25 cellular contexts compared by ENCODE assay signal in genomic region chr2:143169105-143169504, GRCh38. TPM values are rescaled to one million over a fixed set of nuclear protein-coding genes. Genes with fewer than 3 reads are reported as not detected.
DNase-seq lines count a peak whose midpoint lies in the region; ATAC-seq and TF ChIP-seq lines count a peak whose summit lies in the region.
"Had no signal": no experiment of that assay in that cellular context is flagged by ENCODE, and none has a peak within 500 bp of the region (broad histone marks: within the 10 kb centered on the region; RNA-seq: fewer than 3 reads in every experiment).

No MANE protein-coding gene starts in this region.

- CTCF ChIA-PET in CD4-positive, alpha-beta memory T cell (lab: Charles Lee; ENCODE audit: partially characterized antibody), result interaction anchor here (1.8 to 3.0 kb wide), 2 partner anchors 53 to 90 kb away, joined by 6 to 16 read pairs; no protein-coding TSS in a partner anchor

- no peak overlapping the region for H3K27ac ChIP-seq in CD4-positive, alpha-beta memory T cell (ENCODE audit: low read depth, low read length)
- H3K27ac ChIP-seq in endodermal cell (ENCODE audit: low read depth, low read length) (no peak overlapping the region), dorsolateral prefrontal cortex (no peak overlapping the region)

- peaks cover 88% of the 10 kb centered on the region for H4K20me1 ChIP-seq in Loucy (ENCODE audit: insufficient read depth, low read length, poor library complexity, severe bottlenecking)

- H3K79me2 ChIP-seq in Loucy (ENCODE audit: insufficient read depth, low read length), result peaks cover 94% of the 10 kb centered on the region

- H3K9me3 Mint-ChIP-seq in CD4-positive, alpha-beta memory T cell, result no peaks in the 10 kb centered on the region
- no peaks in the 10 kb centered on the region for H3K9me3 Mint-ChIP-seq in endodermal cell
- H3K9me3 Mint-ChIP-seq: CD14-positive monocyte had no signal

- no peaks in the 10 kb centered on the region for H3K27me3 Mint-ChIP-seq in CD4-positive, alpha-beta memory T cell
- no peaks in the 10 kb centered on the region for H3K27me3 Mint-ChIP-seq in endodermal cell (ENCODE audit: insufficient read depth)

- peaks cover 63 to 84% (median 74%) of the 10 kb centered on the region in 4 donors for H3K4me1 Mint-ChIP-seq in CD4-positive, alpha-beta memory T cell
- H3K4me1 Mint-ChIP-seq in endodermal cell, result peaks cover 25% of the 10 kb centered on the region

- POLR2A ChIA-PET in CD4-positive, alpha-beta memory T cell (lab: Charles Lee; ENCODE audit: partially characterized antibody), result interaction anchor here (1.4 kb wide), 1 partner anchor 41 kb away, joined by 3 read pairs; no protein-coding TSS in a partner anchor

- H3K4me3 Mint-ChIP-seq in CD4-positive, alpha-beta memory T cell, result no peak overlapping the region
- no peak overlapping the region for H3K4me3 Mint-ChIP-seq in endodermal cell
- H3K4me3 Mint-ChIP-seq: CD14-positive monocyte had no signal

- H3F3A ChIP-seq in Loucy (ENCODE audit: low read depth), result peaks cover 18% of the 10 kb centered on the region

- no peaks in the 10 kb centered on the region for H3K9me3 ChIP-seq in CD4-positive, alpha-beta memory T cell (ENCODE audit: control insufficient read depth in 1 of 2, low read length in 2 of 2)
- H3K9me3 ChIP-seq in Loucy (ENCODE audit: insufficient read depth, low read depth, low read length), result no peaks in the 10 kb centered on the region
- H3K9me3 ChIP-seq in endodermal cell (ENCODE audit: control insufficient read depth, low read length), result no peaks in the 10 kb centered on the region
- H3K9me3 ChIP-seq: BE2C, SK-N-SH had no signal

- peaks cover 49 to 70% of the 10 kb centered on the region in 2 donors for H3K36me3 Mint-ChIP-seq in CD4-positive, alpha-beta memory T cell
- H3K36me3 Mint-ChIP-seq in endodermal cell (ENCODE audit: low read depth), result no peaks in the 10 kb centered on the region

- H3K4me3 ChIP-seq in CD4-positive, alpha-beta memory T cell (ENCODE audit: low read length in 2 of 2), result no peak overlapping the region
- H3K4me3 ChIP-seq in Loucy (ENCODE audit: low read length, poor library complexity, severe bottlenecking) (no peak overlapping the region), endodermal cell (ENCODE audit: low read length) (no peak overlapping the region), dorsolateral prefrontal cortex (no peak overlapping the region)

- no peaks in the 10 kb centered on the region for H3K9me2 ChIP-seq in Loucy (replicated peaks; ENCODE audit: low read depth, low read length)
- H3K9me2 ChIP-seq: SK-N-SH had no signal

- ATAC-seq in GM21381 (IDR thresholded peaks at IDR 0.05; ENCODE audit: unreplicated experiment), result no peak
- ATAC-seq in GM21526 (IDR thresholded peaks at IDR 0.05; ENCODE audit: low FRiP score, unreplicated experiment), result no peak
- ATAC-seq: HCT116, PC-3 had no signal

- intact Hi-C loops in CD4-positive, alpha-beta memory T cell (cut with micrococcal nuclease), result loop anchor here (2.0 kb wide), 1 partner anchor 18 kb away; no protein-coding TSS in a partner anchor
- intact Hi-C loops in dorsolateral prefrontal cortex (cut with DNase I), result loop anchor here in 1 of 2 donors (10.0 kb wide), 1 partner anchor 56 kb away; no protein-coding TSS in a partner anchor

- H3K4me1 ChIP-seq in CD4-positive, alpha-beta memory T cell (ENCODE audit: insufficient read depth, low read length), result peaks cover 65% of the 10 kb centered on the region
- H3K4me1 ChIP-seq in Loucy (ENCODE audit: insufficient read depth, low read length, poor library complexity, severe bottlenecking) (peaks cover 61% of the 10 kb centered on the region), endodermal cell (ENCODE audit: control insufficient read depth, insufficient read depth, low read length) (peaks cover 7% of the 10 kb centered on the region)
- H3K4me1 ChIP-seq: BE2C had no signal

- peaks cover 5% of the 10 kb centered on the region for H3K36me3 ChIP-seq in CD4-positive, alpha-beta memory T cell (ENCODE audit: insufficient read depth, low read length)
- H3K36me3 ChIP-seq in Loucy (ENCODE audit: insufficient read depth, low read length), result peaks cover 73% of the 10 kb centered on the region
- H3K36me3 ChIP-seq in endodermal cell (ENCODE audit: control insufficient read depth, insufficient read depth, low read length), result no peaks in the 10 kb centered on the region
- H3K36me3 ChIP-seq: BE2C had no signal

- peak overlapping the region in 6 of 7 donors; percentile 3 to 74 (median 47) for H3K27ac Mint-ChIP-seq in CD4-positive, alpha-beta memory T cell
- H3K27ac Mint-ChIP-seq in endodermal cell, result no peak overlapping the region

- H3K4me2 ChIP-seq in Loucy (ENCODE audit: low read depth, low read length, poor library complexity, severe bottlenecking), result no peak overlapping the region
- H3K4me2 ChIP-seq: SK-N-SH had no signal

- no peaks in the 10 kb centered on the region for H3K27me3 ChIP-seq in CD4-positive, alpha-beta memory T cell (ENCODE audit: insufficient read depth, low read length)
- H3K27me3 ChIP-seq in Loucy (ENCODE audit: insufficient read depth, low read length, poor library complexity, severe bottlenecking), result no peaks in the 10 kb centered on the region
- no peaks in the 10 kb centered on the region for H3K27me3 ChIP-seq in endodermal cell (ENCODE audit: control insufficient read depth, insufficient read depth, low read length, poor library complexity, severe bottlenecking)
- no peaks in the 10 kb centered on the region for H3K27me3 ChIP-seq in dorsolateral prefrontal cortex
- H3K27me3 ChIP-seq: BE2C had no signal

- TF ChIP-seq CTCF in Loucy (conservative IDR thresholded peaks at IDR 0.05; ENCODE audit: low read length) (peak; percentile 45), endodermal cell (conservative IDR thresholded peaks at IDR 0.05) (peak; percentile 50), dorsolateral prefrontal cortex (IDR thresholded peaks at IDR 0.05 in 54 of 56, conservative IDR thresholded peaks at IDR 0.05 in 2 of 56; ENCODE audit: low read depth in 1 of 56, partially characterized antibody in 56 of 56) (no peak)

- 100% methylated on average over 1 of the region's 1 CpG; no CpG with 5 or more reads in 1 of the 2 experiments for WGBS in endodermal cell (ENCODE audit: insufficient coverage in 1 of 2, insufficient read length in 1 of 2), 2 experiments

- H3K9ac ChIP-seq in Loucy (ENCODE audit: low read depth, low read length, poor library complexity, severe bottlenecking) (no peak overlapping the region), endodermal cell (ENCODE audit: extremely low read depth, low read length, poor library complexity, severe bottlenecking) (no peak overlapping the region)
- H3K9ac ChIP-seq: SK-N-SH had no signal

- DNase-seq in CD4-positive, alpha-beta memory T cell, result no peak
- no peak for DNase-seq in endodermal cell
- DNase-seq in dorsolateral prefrontal cortex, result no peak
- DNase-seq in germinal center (ENCODE audit: low spot score), result no peak
- DNase-seq: BE2C, DMS53, GOT3, MV-4-11, NCI-H1105, NCI-H146, NCI-H2029, NCI-H446, NCI-H524 treated with DMSO at 0.1 percent for 48 hours, NCI-H774, PC-3, SK-N-SH, SW 1271 had no signal

- H2AFZ ChIP-seq in Loucy (ENCODE audit: low read length), result no peak overlapping the region

RNA-seq across cellular contexts. Expression of gene ARHGAP15, which starts 39.9 kb away (rescaled TPM):
- total RNA-seq in CD4-positive, alpha-beta memory T cell, result 100 to 1,000 TPM; 218 to 225 TPM
- polyA plus RNA-seq in CD4-positive, alpha-beta memory T cell, result 100 to 1,000 TPM; 506 to 524 TPM
- total RNA-seq in endodermal cell, result under 1 TPM in 1 of 2 donors, not detected in 1; 0.86 TPM
- polyA plus RNA-seq in endodermal cell (2013, experiment 1 of 2), result 7.4 TPM
- 8.9 TPM for polyA plus RNA-seq in endodermal cell (2013, experiment 2 of 2)
- total RNA-seq in dorsolateral prefrontal cortex, result 10 to 100 TPM in 2 of 120 experiments, 1 to 10 TPM in 117, not detected in 1; 1.1 to 11.9 (median 4.4) TPM
- total RNA-seq: G401, HT-29, M059J, PC-3 had no signal
- polyA plus RNA-seq: SK-N-SH had no signal

Comparison
In these comparisons a context has a peak if more than half of its experiments do, and no peak if none do; other contexts are left out.
1. CTCF ChIP-seq: peak in Loucy (single experiment) and endodermal cell (single experiment); none in dorsolateral prefrontal cortex (0 of 56).
2. RNA of gene ARHGAP15, which starts 39.9 kb away (total RNA-seq): 218 to 225 TPM in CD4-positive, alpha-beta memory T cell; 1.1 to 11.9 TPM in dorsolateral prefrontal cortex and 0.86 TPM in endodermal cell; every median in the first group is over 10 times any median in the second.